ENCODE assay signal across 1 cellular context in genomic region chr12:67648306-67649164, GRCh38.
TF ChIP-seq lines count a peak whose summit lies in the region.

DYRK2 (plus strand) TSS chr12:67648745; CDS start chr12:67649134, 389 bp downstream.

TF ChIP-seq in HepG2, 621 proteins besides CTCF, POLR2A, EP300 and RAD21 (continued from another document and continues in another):
- TF ChIP-seq, protein P1, sequence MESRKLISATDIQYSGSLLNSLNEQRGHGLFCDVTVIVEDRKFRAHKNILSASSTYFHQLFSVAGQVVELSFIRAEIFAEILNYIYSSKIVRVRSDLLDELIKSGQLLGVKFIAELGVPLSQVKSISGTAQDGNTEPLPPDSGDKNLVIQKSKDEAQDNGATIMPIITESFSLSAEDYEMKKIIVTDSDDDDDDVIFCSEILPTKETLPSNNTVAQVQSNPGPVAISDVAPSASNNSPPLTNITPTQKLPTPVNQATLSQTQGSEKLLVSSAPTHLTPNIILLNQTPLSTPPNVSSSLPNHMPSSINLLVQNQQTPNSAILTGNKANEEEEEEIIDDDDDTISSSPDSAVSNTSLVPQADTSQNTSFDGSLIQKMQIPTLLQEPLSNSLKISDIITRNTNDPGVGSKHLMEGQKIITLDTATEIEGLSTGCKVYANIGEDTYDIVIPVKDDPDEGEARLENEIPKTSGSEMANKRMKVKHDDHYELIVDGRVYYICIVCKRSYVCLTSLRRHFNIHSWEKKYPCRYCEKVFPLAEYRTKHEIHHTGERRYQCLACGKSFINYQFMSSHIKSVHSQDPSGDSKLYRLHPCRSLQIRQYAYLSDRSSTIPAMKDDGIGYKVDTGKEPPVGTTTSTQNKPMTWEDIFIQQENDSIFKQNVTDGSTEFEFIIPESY (CRISPR knock-in tag; IDR thresholded peaks at IDR 0.05): no peak
- TF ChIP-seq NR2F2 (IDR thresholded peaks at IDR 0.05; ENCODE audit: borderline replicate concordance, low read depth): 0 out of 2 replicates have a peak, but pooled peaks have one; percentile 48
- peak; percentile 51; the same call in 1 of the 2 replicates for TF ChIP-seq FOXC1 (CRISPR knock-in tag; IDR thresholded peaks at IDR 0.05; ENCODE audit: borderline replicate concordance)
- no peak for TF ChIP-seq ATAD3A (CRISPR knock-in tag; IDR thresholded peaks at IDR 0.05)
- TF ChIP-seq ZFP1 (CRISPR knock-in tag; IDR thresholded peaks at IDR 0.05): no peak
- no peak for TF ChIP-seq ARNT (IDR thresholded peaks at IDR 0.05)
- no peak for TF ChIP-seq ZNF33B (CRISPR knock-in tag; IDR thresholded peaks at IDR 0.05)
- peak; percentile 62; the same call in 1 of the 2 replicates for TF ChIP-seq GABPB1 (CRISPR knock-in tag; IDR thresholded peaks at IDR 0.05)
- no peak for TF ChIP-seq ZNF839 (CRISPR knock-in tag; IDR thresholded peaks at IDR 0.05; ENCODE audit: borderline replicate concordance)
- TF ChIP-seq ISL2 (CRISPR knock-in tag; IDR thresholded peaks at IDR 0.05): peak; percentile 17; the same call in 1 of the 2 replicates
- TF ChIP-seq, protein P2, sequence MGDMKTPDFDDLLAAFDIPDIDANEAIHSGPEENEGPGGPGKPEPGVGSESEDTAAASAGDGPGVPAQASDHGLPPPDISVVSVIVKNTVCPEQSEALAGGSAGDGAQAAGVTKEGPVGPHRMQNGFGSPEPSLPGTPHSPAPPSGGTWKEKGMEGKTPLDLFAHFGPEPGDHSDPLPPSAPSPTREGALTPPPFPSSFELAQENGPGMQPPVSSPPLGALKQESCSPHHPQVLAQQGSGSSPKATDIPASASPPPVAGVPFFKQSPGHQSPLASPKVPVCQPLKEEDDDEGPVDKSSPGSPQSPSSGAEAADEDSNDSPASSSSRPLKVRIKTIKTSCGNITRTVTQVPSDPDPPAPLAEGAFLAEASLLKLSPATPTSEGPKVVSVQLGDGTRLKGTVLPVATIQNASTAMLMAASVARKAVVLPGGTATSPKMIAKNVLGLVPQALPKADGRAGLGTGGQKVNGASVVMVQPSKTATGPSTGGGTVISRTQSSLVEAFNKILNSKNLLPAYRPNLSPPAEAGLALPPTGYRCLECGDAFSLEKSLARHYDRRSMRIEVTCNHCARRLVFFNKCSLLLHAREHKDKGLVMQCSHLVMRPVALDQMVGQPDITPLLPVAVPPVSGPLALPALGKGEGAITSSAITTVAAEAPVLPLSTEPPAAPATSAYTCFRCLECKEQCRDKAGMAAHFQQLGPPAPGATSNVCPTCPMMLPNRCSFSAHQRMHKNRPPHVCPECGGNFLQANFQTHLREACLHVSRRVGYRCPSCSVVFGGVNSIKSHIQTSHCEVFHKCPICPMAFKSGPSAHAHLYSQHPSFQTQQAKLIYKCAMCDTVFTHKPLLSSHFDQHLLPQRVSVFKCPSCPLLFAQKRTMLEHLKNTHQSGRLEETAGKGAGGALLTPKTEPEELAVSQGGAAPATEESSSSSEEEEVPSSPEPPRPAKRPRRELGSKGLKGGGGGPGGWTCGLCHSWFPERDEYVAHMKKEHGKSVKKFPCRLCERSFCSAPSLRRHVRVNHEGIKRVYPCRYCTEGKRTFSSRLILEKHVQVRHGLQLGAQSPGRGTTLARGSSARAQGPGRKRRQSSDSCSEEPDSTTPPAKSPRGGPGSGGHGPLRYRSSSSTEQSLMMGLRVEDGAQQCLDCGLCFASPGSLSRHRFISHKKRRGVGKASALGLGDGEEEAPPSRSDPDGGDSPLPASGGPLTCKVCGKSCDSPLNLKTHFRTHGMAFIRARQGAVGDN (CRISPR knock-in tag; IDR thresholded peaks at IDR 0.05): peak; percentile 6; the same call in 1 of the 2 replicates
- no peak for TF ChIP-seq BORCS8-MEF2B (CRISPR knock-in tag; IDR thresholded peaks at IDR 0.05)
- TF ChIP-seq SIN3B (IDR thresholded peaks at IDR 0.05; ENCODE audit: low read length): no peak
- TF ChIP-seq TBL1XR1 (IDR thresholded peaks at IDR 0.05; ENCODE audit: borderline replicate concordance, low read length, partially characterized antibody): no peak
- TF ChIP-seq, protein P3, sequence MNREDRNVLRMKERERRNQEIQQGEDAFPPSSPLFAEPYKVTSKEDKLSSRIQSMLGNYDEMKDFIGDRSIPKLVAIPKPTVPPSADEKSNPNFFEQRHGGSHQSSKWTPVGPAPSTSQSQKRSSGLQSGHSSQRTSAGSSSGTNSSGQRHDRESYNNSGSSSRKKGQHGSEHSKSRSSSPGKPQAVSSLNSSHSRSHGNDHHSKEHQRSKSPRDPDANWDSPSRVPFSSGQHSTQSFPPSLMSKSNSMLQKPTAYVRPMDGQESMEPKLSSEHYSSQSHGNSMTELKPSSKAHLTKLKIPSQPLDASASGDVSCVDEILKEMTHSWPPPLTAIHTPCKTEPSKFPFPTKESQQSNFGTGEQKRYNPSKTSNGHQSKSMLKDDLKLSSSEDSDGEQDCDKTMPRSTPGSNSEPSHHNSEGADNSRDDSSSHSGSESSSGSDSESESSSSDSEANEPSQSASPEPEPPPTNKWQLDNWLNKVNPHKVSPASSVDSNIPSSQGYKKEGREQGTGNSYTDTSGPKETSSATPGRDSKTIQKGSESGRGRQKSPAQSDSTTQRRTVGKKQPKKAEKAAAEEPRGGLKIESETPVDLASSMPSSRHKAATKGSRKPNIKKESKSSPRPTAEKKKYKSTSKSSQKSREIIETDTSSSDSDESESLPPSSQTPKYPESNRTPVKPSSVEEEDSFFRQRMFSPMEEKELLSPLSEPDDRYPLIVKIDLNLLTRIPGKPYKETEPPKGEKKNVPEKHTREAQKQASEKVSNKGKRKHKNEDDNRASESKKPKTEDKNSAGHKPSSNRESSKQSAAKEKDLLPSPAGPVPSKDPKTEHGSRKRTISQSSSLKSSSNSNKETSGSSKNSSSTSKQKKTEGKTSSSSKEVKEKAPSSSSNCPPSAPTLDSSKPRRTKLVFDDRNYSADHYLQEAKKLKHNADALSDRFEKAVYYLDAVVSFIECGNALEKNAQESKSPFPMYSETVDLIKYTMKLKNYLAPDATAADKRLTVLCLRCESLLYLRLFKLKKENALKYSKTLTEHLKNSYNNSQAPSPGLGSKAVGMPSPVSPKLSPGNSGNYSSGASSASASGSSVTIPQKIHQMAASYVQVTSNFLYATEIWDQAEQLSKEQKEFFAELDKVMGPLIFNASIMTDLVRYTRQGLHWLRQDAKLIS (CRISPR knock-in tag; IDR thresholded peaks at IDR 0.05): no peak
- TF ChIP-seq ZNF256 (CRISPR knock-in tag; conservative IDR thresholded peaks at IDR 0.05): no peak
- TF ChIP-seq ZBTB42 (CRISPR knock-in tag; IDR thresholded peaks at IDR 0.05): no peak
- TF ChIP-seq ZNF235 (CRISPR knock-in tag; IDR thresholded peaks at IDR 0.05; ENCODE audit: borderline replicate concordance): no peak
- TF ChIP-seq NFIC (IDR thresholded peaks at IDR 0.05; ENCODE audit: low read length): no peak
- no peak for TF ChIP-seq ZSCAN30 (CRISPR knock-in tag; IDR thresholded peaks at IDR 0.05)
- no peak for TF ChIP-seq ZNF281 (CRISPR knock-in tag; IDR thresholded peaks at IDR 0.05; ENCODE audit: borderline replicate concordance)
- TF ChIP-seq ZNF564 (CRISPR knock-in tag; IDR thresholded peaks at IDR 0.05): no peak
- TF ChIP-seq, protein P4, sequence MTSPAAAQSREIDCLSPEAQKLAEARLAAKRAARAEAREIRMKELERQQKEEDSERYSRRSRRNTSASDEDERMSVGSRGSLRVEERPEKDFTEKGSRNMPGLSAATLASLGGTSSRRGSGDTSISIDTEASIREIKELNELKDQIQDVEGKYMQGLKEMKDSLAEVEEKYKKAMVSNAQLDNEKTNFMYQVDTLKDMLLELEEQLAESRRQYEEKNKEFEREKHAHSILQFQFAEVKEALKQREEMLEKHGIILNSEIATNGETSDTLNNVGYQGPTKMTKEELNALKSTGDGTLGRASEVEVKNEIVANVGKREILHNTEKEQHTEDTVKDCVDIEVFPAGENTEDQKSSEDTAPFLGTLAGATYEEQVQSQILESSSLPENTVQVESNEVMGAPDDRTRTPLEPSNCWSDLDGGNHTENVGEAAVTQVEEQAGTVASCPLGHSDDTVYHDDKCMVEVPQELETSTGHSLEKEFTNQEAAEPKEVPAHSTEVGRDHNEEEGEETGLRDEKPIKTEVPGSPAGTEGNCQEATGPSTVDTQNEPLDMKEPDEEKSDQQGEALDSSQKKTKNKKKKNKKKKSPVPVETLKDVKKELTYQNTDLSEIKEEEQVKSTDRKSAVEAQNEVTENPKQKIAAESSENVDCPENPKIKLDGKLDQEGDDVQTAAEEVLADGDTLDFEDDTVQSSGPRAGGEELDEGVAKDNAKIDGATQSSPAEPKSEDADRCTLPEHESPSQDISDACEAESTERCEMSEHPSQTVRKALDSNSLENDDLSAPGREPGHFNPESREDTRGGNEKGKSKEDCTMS (CRISPR knock-in tag; conservative IDR thresholded peaks at IDR 0.05): no peak
- peak; percentile 22; the same call in 1 of the 2 replicates for TF ChIP-seq ZNF607 (CRISPR knock-in tag; IDR thresholded peaks at IDR 0.05; ENCODE audit: borderline replicate concordance)
- TF ChIP-seq TCF7 (IDR thresholded peaks at IDR 0.05; ENCODE audit: low read depth): no peak
- TF ChIP-seq ZNF335 (CRISPR knock-in tag; IDR thresholded peaks at IDR 0.05): no peak
- no peak for TF ChIP-seq POLR2AphosphoS2 (IDR thresholded peaks at IDR 0.05; ENCODE audit: low read depth, low read length)
- peak; percentile 30; the same call in 1 of the 2 replicates for TF ChIP-seq ZNF777 (CRISPR knock-in tag; IDR thresholded peaks at IDR 0.05)
- TF ChIP-seq HIC2 (CRISPR knock-in tag; IDR thresholded peaks at IDR 0.05; ENCODE audit: low read depth): no peak
- TF ChIP-seq, protein P5, sequence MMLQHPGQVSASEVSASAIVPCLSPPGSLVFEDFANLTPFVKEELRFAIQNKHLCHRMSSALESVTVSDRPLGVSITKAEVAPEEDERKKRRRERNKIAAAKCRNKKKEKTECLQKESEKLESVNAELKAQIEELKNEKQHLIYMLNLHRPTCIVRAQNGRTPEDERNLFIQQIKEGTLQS (CRISPR knock-in tag; IDR thresholded peaks at IDR 0.05): no peak
- TF ChIP-seq DBP (CRISPR knock-in tag; IDR thresholded peaks at IDR 0.05; ENCODE audit: not compliant biosample characterization): no peak
- no peak for TF ChIP-seq CAMTA2 (CRISPR knock-in tag; IDR thresholded peaks at IDR 0.05; ENCODE audit: borderline replicate concordance)
- no peak for TF ChIP-seq ZNF225 (CRISPR knock-in tag; IDR thresholded peaks at IDR 0.05)
- TF ChIP-seq MLX (CRISPR knock-in tag; IDR thresholded peaks at IDR 0.05): no peak
- no peak for TF ChIP-seq NFYB (CRISPR knock-in tag; IDR thresholded peaks at IDR 0.05)
- no peak for TF ChIP-seq ARID2 (CRISPR knock-in tag; IDR thresholded peaks at IDR 0.05; ENCODE audit: borderline replicate concordance)
- TF ChIP-seq EEA1 (CRISPR knock-in tag; IDR thresholded peaks at IDR 0.05; ENCODE audit: borderline replicate concordance): no peak
- TF ChIP-seq FOSL2 (CRISPR knock-in tag; IDR thresholded peaks at IDR 0.05): no peak
- TF ChIP-seq FUBP1 (CRISPR knock-in tag; IDR thresholded peaks at IDR 0.05; ENCODE audit: borderline replicate concordance): no peak
- peak; percentile 56; the same call in 1 of the 2 replicates for TF ChIP-seq ZMYM4 (CRISPR knock-in tag; IDR thresholded peaks at IDR 0.05)
- no peak for TF ChIP-seq TCF7L2 (IDR thresholded peaks at IDR 0.05; ENCODE audit: low read depth, low read length)
